Comparison of ENCODE assay signal across 30 cellular contexts in the genomic region with DNA sequence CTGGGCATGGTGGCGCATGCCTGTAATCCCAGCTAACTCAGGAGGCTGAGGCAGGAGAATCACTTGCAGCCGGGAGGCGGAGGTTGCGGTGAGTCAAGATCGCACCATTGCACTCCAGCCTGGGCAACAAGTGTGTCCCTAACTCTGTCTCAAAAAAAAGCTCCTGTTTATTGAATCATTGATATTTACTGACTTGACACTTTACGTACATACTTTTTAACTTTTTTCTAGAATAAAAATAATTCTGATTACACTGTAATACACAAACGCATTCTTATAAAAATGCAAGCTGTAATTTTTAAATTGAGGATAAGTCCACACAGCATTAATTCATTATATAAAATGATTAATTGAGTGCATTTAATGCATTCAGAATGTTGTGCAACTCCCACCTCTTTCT.
"Had no signal": no experiment of that assay in that cellular context is flagged by ENCODE, and none has a peak within 500 bp of the region (broad histone marks: within the 10 kb centered on the region; RNA-seq: fewer than 3 reads in every experiment).

No MANE protein-coding gene starts in this region.

- H3K27me3 Mint-ChIP-seq: stimulated activated naive B cell treated with anti-CD40 and anti-IgM and Interleukin-4, amounts not matched to agents 10 μg/mL and 1 μg/mL and 100 μg/mL, for 72 hours; stimulated activated naive CD8-positive, alpha-beta T cell treated with anti-CD3 and anti-CD28 coated beads, Interleukin-15, Interleukin-2, amounts not matched to agents 100 ng/mL and 50 ng/mL, for 24 hours had no signal

- H3K27ac Mint-ChIP-seq: natural killer cell; stimulated activated naive B cell treated with anti-CD40 and anti-IgM and Interleukin-4, amounts not matched to agents 10 μg/mL and 1 μg/mL and 100 μg/mL, for 72 hours had no signal

- H3K9me3 Mint-ChIP-seq: natural killer cell had no signal

- ATAC-seq: heart right ventricle; left cardiac atrium; left lung; natural killer cell; psoas muscle; right cardiac atrium; stimulated activated naive B cell treated with anti-CD40 and anti-IgM and Interleukin-4, amounts not matched to agents 10 μg/mL and 1 μg/mL and 100 μg/mL, for 72 hours had no signal

- H3K36me3 ChIP-seq: ovary, thoracic aorta, upper lobe of left lung, uterus had no signal

- H3K4me3 Mint-ChIP-seq: natural killer cell; stimulated activated naive B cell treated with anti-CD40 and anti-IgM and Interleukin-4, amounts not matched to agents 10 μg/mL and 1 μg/mL and 100 μg/mL, for 72 hours had no signal

- DNase-seq: dermis blood vessel endothelial cell; effector memory CD4-positive, alpha-beta T cell; erythroblast; esophagus squamous epithelium; foreskin melanocyte; glutamatergic neuron; heart right ventricle; hippocampal formation; left cardiac atrium; left lung; mesendoderm; midbrain; natural killer cell; occipital lobe; ovary; posterior cingulate gyrus; psoas muscle; right cardiac atrium; stimulated activated CD4-positive, alpha-beta T cell treated with anti-CD3 and anti-CD28 coated beads, Interleukin-15, amount 100 ng/mL, for 24 hours; stimulated activated CD4-positive, alpha-beta T cell treated with anti-CD3 and anti-CD28 coated beads, Interleukin-2, amount 100 ng/mL, for 48 hours; stimulated activated naive B cell treated with anti-CD40 and anti-IgM and Interleukin-4, amounts not matched to agents 10 μg/mL and 1 μg/mL and 100 μg/mL, for 72 hours; upper lobe of left lung; uterus had no signal

- H3K9me3 ChIP-seq: ovary, thoracic aorta had no signal

- H3K27ac ChIP-seq: coronary artery, esophagus squamous epithelium, heart right ventricle, left lung, ovary, psoas muscle, skin epidermis, thoracic aorta, tibial nerve, upper lobe of left lung, uterus had no signal

- H3K4me1 ChIP-seq: esophagus squamous epithelium, psoas muscle, upper lobe of left lung, uterus had no signal

- H3K27me3 ChIP-seq: esophagus squamous epithelium, heart right ventricle, left lung, ovary, tibial nerve, upper lobe of left lung, uterus had no signal

- H3K4me3 ChIP-seq: coronary artery, esophagus squamous epithelium, heart right ventricle, left lung, ovary, psoas muscle, skin epidermis, thoracic aorta, tibial nerve, upper lobe of left lung, uterus had no signal

- FAIRE-seq: endometrium, islet of Langerhans had no signal
